Comparison of ENCODE assay signal across 11 cellular contexts in genomic region chr16:75971334-75971733, GRCh38.
"Had no signal": no experiment of that assay in that cellular context is flagged by ENCODE, and none has a peak within 500 bp of the region (broad histone marks: within the 10 kb centered on the region; RNA-seq: fewer than 3 reads in every experiment).

No MANE protein-coding gene starts in this region.

- H3K4me2 ChIP-seq: GM23338 had no signal

- ATAC-seq: GM23338, HCT116 had no signal

- DNase-seq: GM23248, GOT3, H7, H9, HCEC 1CT, HFFc6 had no signal

- FAIRE-seq: H1, H54 had no signal

- H3K9me3 ChIP-seq: HAP-1 had no signal

- H3K36me3 ChIP-seq: HAP-1 had no signal

- H3K4me3 ChIP-seq: GM23248, GM23338, HAP-1 had no signal

- H3K4me1 ChIP-seq: HAP-1 had no signal

- H3K27ac ChIP-seq: GM23248 had no signal

- H3K9ac ChIP-seq: GM23248 had no signal

- H2AFZ ChIP-seq: GM23248 had no signal
